Comparison of ENCODE assay signal across 21 cellular contexts in genomic region chr1:214306270-214306669, GRCh38. TPM values are rescaled to one million over a fixed set of nuclear protein-coding genes. Genes with fewer than 3 reads are reported as not detected.
DNase-seq lines count a peak whose midpoint lies in the region; ATAC-seq and TF ChIP-seq lines count a peak whose summit lies in the region.
"Had no signal": no experiment of that assay in that cellular context is flagged by ENCODE, and none has a peak within 500 bp of the region (broad histone marks: within the 10 kb centered on the region; RNA-seq: fewer than 3 reads in every experiment).

No MANE protein-coding gene starts in this region.

- no peak overlapping the region for H4K91ac ChIP-seq in trophoblast cell (ENCODE audit: low read depth, low read length)
- no peak overlapping the region for H4K91ac ChIP-seq in neuronal stem cell (ENCODE audit: low read depth, low read length, poor library complexity)

- H3K23ac ChIP-seq in trophoblast cell (ENCODE audit: low read length) (no peak overlapping the region), neuronal stem cell (ENCODE audit: low read depth, low read length, poor library complexity) (no peak overlapping the region)

- H3K36me3 Mint-ChIP-seq in WTC11, result no peaks in the 10 kb centered on the region

- H4K12ac ChIP-seq in trophoblast cell (ENCODE audit: low read depth, low read length), result no peak overlapping the region

- H2BK120ac ChIP-seq in trophoblast cell (ENCODE audit: insufficient read depth, low read length, poor library complexity), result no peak overlapping the region
- H2BK120ac ChIP-seq in neuronal stem cell (ENCODE audit: low read depth, low read length), result no peak overlapping the region

- H3K27ac ChIP-seq in right atrium auricular region, result no peak overlapping the region
- H3K27ac ChIP-seq in trophoblast cell (ENCODE audit: low read depth, low read length), result no peak overlapping the region
- no peak overlapping the region for H3K27ac ChIP-seq in neuronal stem cell (replicated peaks; ENCODE audit: low read length)
- H3K27ac ChIP-seq: 22Rv1, BLaER1, C4-2B, GM23248 had no signal

- H3K36me3 ChIP-seq in right atrium auricular region (no peaks in the 10 kb centered on the region), trophoblast cell (ENCODE audit: control insufficient read depth in 1 of 2, insufficient read depth in 2 of 2, low read length in 2 of 2) (peaks cover 3 to 5% of the 10 kb centered on the region in 2 experiments), neuronal stem cell (replicated peaks in 1 of 2; ENCODE audit: control insufficient read depth in 2 of 2, insufficient read depth in 2 of 2, low read length in 2 of 2) (no peaks in the 10 kb centered on the region)

- H2AFZ ChIP-seq in trophoblast cell (ENCODE audit: insufficient read depth, low read length, poor library complexity) (no peak overlapping the region), neuronal stem cell (ENCODE audit: low read length) (no peak overlapping the region)
- H2AFZ ChIP-seq: GM23248 had no signal

- peak; percentile 5 for DNase-seq in right atrium auricular region (ENCODE audit: low spot score)
- DNase-seq in Right ventricle myocardium superior, result no peak
- no peak for DNase-seq in WTC11 (ENCODE audit: low spot score)
- peak; percentile 24 for DNase-seq in islet precursor cell
- no peak for DNase-seq in midbrain (lab: John Stamatoyannopoulos, UW)
- DNase-seq in trophoblast cell, result no peak
- DNase-seq in neuronal stem cell (ENCODE audit: low spot score), result no peak
- DNase-seq: CD4-positive, CD25-positive, alpha-beta regulatory T cell; CD8-positive, alpha-beta T cell; DMS 273 treated with DMSO at 0.1 percent for 48 hours; DMS79; EL; GDM1; GM23248; H9 had no signal

- H3K4me1 ChIP-seq in right atrium auricular region (no peaks in the 10 kb centered on the region), trophoblast cell (ENCODE audit: control insufficient read depth in 1 of 2, insufficient read depth in 2 of 2, low read length in 2 of 2) (no peaks in the 10 kb centered on the region), neuronal stem cell (ENCODE audit: control insufficient read depth in 2 of 2, insufficient read depth in 1 of 2, low read depth in 1 of 2, low read length in 2 of 2) (peaks cover 0 to 4% of the 10 kb centered on the region in 2 donors)

- H3K79me1 ChIP-seq in trophoblast cell (ENCODE audit: low read length) (peaks cover 2% of the 10 kb centered on the region), neuronal stem cell (ENCODE audit: low read depth, low read length) (no peaks in the 10 kb centered on the region)

- H3K27me3 Mint-ChIP-seq in WTC11 (ENCODE audit: low read depth), result peaks cover 12% of the 10 kb centered on the region
- H3K27me3 Mint-ChIP-seq: B cell; CD4-positive, CD25-positive, alpha-beta regulatory T cell had no signal

- no peak overlapping the region for H2BK5ac ChIP-seq in trophoblast cell (ENCODE audit: low read depth, low read length, poor library complexity)
- H2BK5ac ChIP-seq in neuronal stem cell (ENCODE audit: low read length), result no peak overlapping the region

- H3K9me3 ChIP-seq in right atrium auricular region, result no peaks in the 10 kb centered on the region
- H3K9me3 ChIP-seq in trophoblast cell (ENCODE audit: insufficient read depth, low read depth, low read length), result no peaks in the 10 kb centered on the region
- H3K9me3 ChIP-seq in neuronal stem cell (replicated peaks in 1 of 2; ENCODE audit: control insufficient read depth in 2 of 2, insufficient read depth in 1 of 2, low read depth in 1 of 2, low read length in 2 of 2), result no peaks in the 10 kb centered on the region
- H3K9me3 ChIP-seq: BLaER1 had no signal

- CTCF ChIA-PET in WTC11 (lab: Charles Lee), result interaction anchor here (0.8 to 1.9 kb wide), 4 partner anchors 11 to 92 kb away, joined by 3 to 10 read pairs (median 9); no protein-coding TSS in a partner anchor

- no peaks in the 10 kb centered on the region for H3K9me3 Mint-ChIP-seq in WTC11
- H3K9me3 Mint-ChIP-seq: CD4-positive, CD25-positive, alpha-beta regulatory T cell; CD8-positive, alpha-beta T cell; H9 had no signal

- H3K9ac ChIP-seq in trophoblast cell (ENCODE audit: low read length), result no peak overlapping the region
- no peak overlapping the region for H3K9ac ChIP-seq in neuronal stem cell (ENCODE audit: low read depth, low read length, poor library complexity)
- H3K9ac ChIP-seq: BLaER1, GM23248 had no signal

- ATAC-seq in Right ventricle myocardium superior (ENCODE audit: poor library complexity), result no peak
- ATAC-seq in WTC11, result peak; percentile 56
- ATAC-seq: CD8-positive, alpha-beta T cell; GM12878; HCT116 had no signal

- H3K27ac Mint-ChIP-seq in WTC11, result no peak overlapping the region
- H3K27ac Mint-ChIP-seq: B cell had no signal

- WGBS in trophoblast cell (ENCODE audit: extremely low coverage, insufficient coverage, insufficient read length), result no CpG with 5 or more reads among the region's 6 CpGs
- no CpG with 5 or more reads among the region's 6 CpGs for WGBS in neuronal stem cell (ENCODE audit: extremely low coverage in 2 of 2, insufficient read length in 2 of 2, insufficient replicate concordance in 1 of 2), 2 donors

- H3K4me3 Mint-ChIP-seq in WTC11, result no peak overlapping the region
- H3K4me3 Mint-ChIP-seq: B cell; CD4-positive, CD25-positive, alpha-beta regulatory T cell; CD8-positive, alpha-beta T cell; H9 had no signal

- H3K14ac ChIP-seq in trophoblast cell (ENCODE audit: low read length) (no peak overlapping the region), neuronal stem cell (ENCODE audit: low read length) (no peak overlapping the region)

- H3K4me3 ChIP-seq in right atrium auricular region (no peak overlapping the region), trophoblast cell (ENCODE audit: low read depth, low read length) (no peak overlapping the region), neuronal stem cell (ENCODE audit: low read length in 2 of 2) (no peak overlapping the region)
- H3K4me3 ChIP-seq: BLaER1, GM12878, GM23248 had no signal

- H3K4me2 ChIP-seq in trophoblast cell (ENCODE audit: low read length), result no peak overlapping the region
- H3K4me2 ChIP-seq in neuronal stem cell (ENCODE audit: insufficient read depth, low read length, poor library complexity, severe bottlenecking), result no peak overlapping the region
- H3K4me2 ChIP-seq: BLaER1 had no signal

- H2BK12ac ChIP-seq in trophoblast cell (ENCODE audit: low read length) (no peak overlapping the region), neuronal stem cell (ENCODE audit: low read length) (no peak overlapping the region)

- H3K4ac ChIP-seq in trophoblast cell (ENCODE audit: low read depth, low read length) (no peak overlapping the region), neuronal stem cell (ENCODE audit: low read length) (no peak overlapping the region)

- H3K27me3 ChIP-seq in right atrium auricular region (no peaks in the 10 kb centered on the region), trophoblast cell (ENCODE audit: insufficient read depth, low read length) (no peaks in the 10 kb centered on the region), neuronal stem cell (ENCODE audit: control insufficient read depth in 3 of 3, insufficient read depth in 3 of 3, low read depth in 1 of 3, low read length in 3 of 3) (no peaks in the 10 kb centered on the region)
- H3K27me3 ChIP-seq: BLaER1 had no signal

- H3K4me1 Mint-ChIP-seq in WTC11, result peaks cover 33% of the 10 kb centered on the region

- H3K79me2 ChIP-seq in trophoblast cell (ENCODE audit: control insufficient read depth, insufficient read depth, low read length, poor library complexity), result peaks cover 2% of the 10 kb centered on the region

- POLR2A ChIA-PET in WTC11 (lab: Charles Lee), result no interaction called here

- H2BK15ac ChIP-seq in neuronal stem cell (ENCODE audit: low read length), result no peak overlapping the region

- TF ChIP-seq CTCF in right atrium auricular region (IDR thresholded peaks at IDR 0.05), result no peak
- TF ChIP-seq CTCF in WTC11 (IDR thresholded peaks at IDR 0.05), result no peak

- H4K8ac ChIP-seq in trophoblast cell (ENCODE audit: low read depth, low read length) (no peak overlapping the region), neuronal stem cell (ENCODE audit: low read depth, low read length) (no peak overlapping the region)

- H3K18ac ChIP-seq in trophoblast cell (ENCODE audit: low read length) (no peak overlapping the region), neuronal stem cell (ENCODE audit: low read length) (no peak overlapping the region)

- no peak overlapping the region for H2AK5ac ChIP-seq in trophoblast cell (ENCODE audit: low read length)
- H2AK5ac ChIP-seq in neuronal stem cell (ENCODE audit: low read depth, low read length), result no peak overlapping the region

- intact Hi-C loops in Right ventricle myocardium superior (cut with DNase I), result no loop called here

TF ChIP-seq in WTC11, 78 proteins besides CTCF, POLR2A, EP300 and RAD21 (continues in another document):
- no peak for TF ChIP-seq ZNF396 (CRISPR knock-in tag; IDR thresholded peaks at IDR 0.05; ENCODE audit: borderline replicate concordance)
- TF ChIP-seq ZNF416 (CRISPR knock-in tag; IDR thresholded peaks at IDR 0.05), result no peak
- no peak for TF ChIP-seq PREB (CRISPR knock-in tag; IDR thresholded peaks at IDR 0.05; ENCODE audit: borderline replicate concordance)
- no peak for TF ChIP-seq ATF6 (CRISPR knock-in tag; IDR thresholded peaks at IDR 0.05)

RNA-seq across cellular contexts. Expression of gene SMYD2, which starts 25.3 kb away (rescaled TPM):
- total RNA-seq in right atrium auricular region (10 to 100 TPM in 1 of 2 donors, 1 to 10 TPM in 1; 6.2 to 89.5 TPM), Right ventricle myocardium superior (184 TPM), WTC11 (2021) (6.3 to 6.8 TPM (median 6.4 TPM) in 3 replicates)
- polyA plus RNA-seq in trophoblast cell (2013), result 69.5 and 72.9 TPM in 2 replicates
- 14.4 TPM for polyA plus RNA-seq in neuronal stem cell (2013, experiment 1 of 2)
- 14.7 TPM for polyA plus RNA-seq in neuronal stem cell (2013, experiment 2 of 2)

Comparison
In these comparisons a context has a peak if more than half of its experiments do, and no peak if none do; other contexts are left out.
1. DNase-seq: peak in right atrium auricular region (single experiment) and islet precursor cell (single experiment); none in Right ventricle myocardium superior (single experiment), WTC11 (single experiment), midbrain (single experiment), trophoblast cell (0 of 2) and neuronal stem cell (single experiment).